ENCODE assay signal across 12 cellular contexts in genomic region chr7:3591944-3592343, GRCh38.
"Had no signal": no experiment of that assay in that cellular context is flagged by ENCODE, and none has a peak within 500 bp of the region (broad histone marks: within the 10 kb centered on the region; RNA-seq: fewer than 3 reads in every experiment).

No MANE protein-coding gene starts in this region.

- H3K27ac Mint-ChIP-seq: activated CD4-positive, alpha-beta memory T cell treated with anti-CD3 and anti-CD28 coated beads for 36 hours; activated naive CD8-positive, alpha-beta T cell treated with anti-CD3 and anti-CD28 coated beads for 36 hours; stimulated activated effector memory CD8-positive, alpha-beta T cell treated with anti-CD3 and anti-CD28 coated beads, Interleukin-12 subunit alpha, Interleukin-12 subunit beta, amount 100 ng/mL, for 72 hours had no signal

- H3K4me3 ChIP-seq: breast epithelium, left ventricle myocardium inferior, skin epidermis, thyroid gland had no signal

- H3K36me3 ChIP-seq: breast epithelium, left ventricle myocardium inferior, thyroid gland had no signal

- ATAC-seq: foreskin keratinocyte; stimulated activated effector memory CD8-positive, alpha-beta T cell treated with anti-CD3 and anti-CD28 coated beads, Interleukin-12 subunit alpha, Interleukin-12 subunit beta, amount 100 ng/mL, for 72 hours had no signal

- H3K27me3 Mint-ChIP-seq: activated naive CD8-positive, alpha-beta T cell treated with anti-CD3 and anti-CD28 coated beads for 36 hours had no signal

- H3K4me1 ChIP-seq: breast epithelium, foreskin keratinocyte, left ventricle myocardium inferior, thyroid gland had no signal

- FAIRE-seq: endothelial cell of umbilical vein, keratinocyte had no signal

- H3K4me3 Mint-ChIP-seq: activated CD4-positive, alpha-beta memory T cell treated with anti-CD3 and anti-CD28 coated beads for 36 hours; activated naive CD8-positive, alpha-beta T cell treated with anti-CD3 and anti-CD28 coated beads for 36 hours; stimulated activated effector memory CD8-positive, alpha-beta T cell treated with anti-CD3 and anti-CD28 coated beads, Interleukin-12 subunit alpha, Interleukin-12 subunit beta, amount 100 ng/mL, for 72 hours had no signal

- H3K9me3 ChIP-seq: breast epithelium, left ventricle myocardium inferior, thyroid gland had no signal

- H3K36me3 Mint-ChIP-seq: activated CD4-positive, alpha-beta memory T cell treated with anti-CD3 and anti-CD28 coated beads for 36 hours; activated naive CD8-positive, alpha-beta T cell treated with anti-CD3 and anti-CD28 coated beads for 36 hours; stimulated activated effector memory CD8-positive, alpha-beta T cell treated with anti-CD3 and anti-CD28 coated beads, Interleukin-12 subunit alpha, Interleukin-12 subunit beta, amount 100 ng/mL, for 72 hours had no signal

- H3K9me3 Mint-ChIP-seq: activated CD4-positive, alpha-beta memory T cell treated with anti-CD3 and anti-CD28 coated beads for 36 hours; activated naive CD8-positive, alpha-beta T cell treated with anti-CD3 and anti-CD28 coated beads for 36 hours; stimulated activated effector memory CD8-positive, alpha-beta T cell treated with anti-CD3 and anti-CD28 coated beads, Interleukin-12 subunit alpha, Interleukin-12 subunit beta, amount 100 ng/mL, for 72 hours had no signal

- DNase-seq: activated CD4-positive, alpha-beta memory T cell treated with anti-CD3 and anti-CD28 coated beads for 36 hours; activated gamma-delta T cell; activated naive CD8-positive, alpha-beta T cell treated with anti-CD3 and anti-CD28 coated beads for 36 hours; activated T-cell treated with anti-CD3 and anti-CD28 coated beads, Interleukin-2, amount 50 U/mL, for 48 hours; foreskin keratinocyte; left ventricle myocardium inferior; thyroid gland had no signal

- H3K27ac ChIP-seq: breast epithelium, foreskin keratinocyte, left ventricle myocardium inferior, skin epidermis, thyroid gland had no signal

- H3K27me3 ChIP-seq: breast epithelium, foreskin keratinocyte, thyroid gland had no signal

- H3K4me1 Mint-ChIP-seq: activated naive CD8-positive, alpha-beta T cell treated with anti-CD3 and anti-CD28 coated beads for 36 hours; stimulated activated effector memory CD8-positive, alpha-beta T cell treated with anti-CD3 and anti-CD28 coated beads, Interleukin-12 subunit alpha, Interleukin-12 subunit beta, amount 100 ng/mL, for 72 hours had no signal
